ENCODE assay signal across 23 cellular contexts in genomic region chr1:231693361-231694080, GRCh38.
DNase-seq lines count a peak whose midpoint lies in the region; ATAC-seq and TF ChIP-seq lines count a peak whose summit lies in the region.
"Had no signal": no experiment of that assay in that cellular context is flagged by ENCODE, and none has a peak within 500 bp of the region (broad histone marks: within the 10 kb centered on the region; RNA-seq: fewer than 3 reads in every experiment).

No MANE protein-coding gene starts in this region.

- H3K9ac ChIP-seq in BLaER1 = no peak overlapping the region

- TF ChIP-seq CTCF in mucosa of descending colon (IDR thresholded peaks at IDR 0.05) (no peak), thyroid gland (IDR thresholded peaks at IDR 0.05) (no peak)

- H3K27ac Mint-ChIP-seq in activated naive CD4-positive, alpha-beta T cell treated with anti-CD3 and anti-CD28 coated beads, Interleukin-2, amount 50 U/mL, for 72 hours = no peak overlapping the region
- H3K27ac Mint-ChIP-seq: activated CD8-positive, alpha-beta T cell treated with anti-CD3 and anti-CD28 coated beads for 36 hours had no signal

- no peak overlapping the region for H3K4me3 ChIP-seq in BLaER1
- no peak overlapping the region for H3K4me3 ChIP-seq in mucosa of descending colon
- no peak overlapping the region for H3K4me3 ChIP-seq in thyroid gland (replicated peaks in 1 of 3)
- H3K4me3 ChIP-seq: adrenal gland, breast epithelium, pancreas, right lobe of liver, vagina had no signal

- no peaks in the 10 kb centered on the region for H3K27me3 ChIP-seq in BLaER1
- H3K27me3 ChIP-seq in thyroid gland = no peaks in the 10 kb centered on the region
- H3K27me3 ChIP-seq: adrenal gland, breast epithelium, pancreas, right lobe of liver, vagina had no signal

- H4K20me1 ChIP-seq in BLaER1 = no peaks in the 10 kb centered on the region

- H3K9me3 Mint-ChIP-seq in activated naive CD4-positive, alpha-beta T cell treated with anti-CD3 and anti-CD28 coated beads, Interleukin-2, amount 50 U/mL, for 72 hours = no peaks in the 10 kb centered on the region
- H3K9me3 Mint-ChIP-seq: activated CD8-positive, alpha-beta T cell treated with anti-CD3 and anti-CD28 coated beads for 36 hours; CD14-positive monocyte; nephron had no signal

- 91 to 96% methylated on average over 13 to 17 of the region's 18 CpGs for WGBS in thyroid gland, 2 donors

- H3K27ac ChIP-seq in BLaER1 (peak overlapping the region; percentile 70), angular gyrus (ENCODE audit: low read depth, low read length) (peak overlapping the region; percentile 9), thyroid gland (no peak overlapping the region)
- H3K27ac ChIP-seq: breast epithelium, pancreas, right lobe of liver, vagina had no signal

- H3K4me1 ChIP-seq in BLaER1 = peaks cover 34% of the 10 kb centered on the region
- no peaks in the 10 kb centered on the region for H3K4me1 ChIP-seq in mucosa of descending colon (ENCODE audit: low read depth)
- H3K4me1 ChIP-seq in thyroid gland = peaks cover 4 to 22% of the 10 kb centered on the region in 2 donors
- H3K4me1 ChIP-seq: breast epithelium, pancreas, right lobe of liver, vagina had no signal

- H3K36me3 ChIP-seq in BLaER1 (peaks cover 17% of the 10 kb centered on the region; the same call in 1 of the 2 replicates), mucosa of descending colon (ENCODE audit: low read depth) (no peaks in the 10 kb centered on the region), thyroid gland (no peaks in the 10 kb centered on the region)
- H3K36me3 ChIP-seq: adrenal gland, breast epithelium, pancreas, right lobe of liver, vagina had no signal

- intact Hi-C loops in mucosa of descending colon (cut with DNase I, micrococcal nuclease) (no loop called here), thyroid gland (cut with DNase I) (no loop called here)

- H3K9me3 ChIP-seq in BLaER1 = no peaks in the 10 kb centered on the region
- no peaks in the 10 kb centered on the region for H3K9me3 ChIP-seq in mucosa of descending colon
- no peaks in the 10 kb centered on the region for H3K9me3 ChIP-seq in thyroid gland
- H3K9me3 ChIP-seq: adrenal gland, breast epithelium, pancreas, right lobe of liver, vagina had no signal

- peaks cover 0 to 7% of the 10 kb centered on the region in 2 donors for H3K36me3 Mint-ChIP-seq in activated naive CD4-positive, alpha-beta T cell treated with anti-CD3 and anti-CD28 coated beads, Interleukin-2, amount 50 U/mL, for 72 hours

- no peak overlapping the region for H3K4me2 ChIP-seq in BLaER1

- DNase-seq in DMS79 treated with DMSO at 0.1 percent for 48 hours (lab: John Stamatoyannopoulos, UW) (peak; percentile 61), mucosa of descending colon (peak in 1 of 3 donors; percentile 48), thyroid gland (no peak), dedifferentiated amniotic fluid mesenchymal stem cell (ENCODE audit: extremely low spot score) (no peak)
- DNase-seq in activated naive CD4-positive, alpha-beta T cell treated with anti-CD3 and anti-CD28 coated beads, Interleukin-2, amount 50 U/mL, for 72 hours (ENCODE audit: low spot score in 2 of 2) = no peak
- DNase-seq: activated CD8-positive, alpha-beta T cell treated with anti-CD3 and anti-CD28 coated beads for 36 hours; activated gamma-delta T cell treated with Interleukin-2 at 50 U/mL for 16 hours; activated T-cell treated with anti-CD3 and anti-CD28 coated beads, Interleukin-2, amount 50 U/mL, for 1 hour; adrenal gland; GDM1; IMR-90; NCI-H1436; NCI-H226; right lobe of liver; stimulated activated CD4-positive, alpha-beta T cell treated with anti-CD3 and anti-CD28 coated beads, Interleukin-15, amount 100 ng/mL, for 24 hours had no signal

- TF ChIP-seq POLR2A in thyroid gland (IDR thresholded peaks at IDR 0.05) = no peak

- peak; percentile 59 for ATAC-seq in mucosa of descending colon
- no peak for ATAC-seq in activated naive CD4-positive, alpha-beta T cell treated with anti-CD3 and anti-CD28 coated beads, Interleukin-2, amount 50 U/mL, for 72 hours
- no peak for ATAC-seq in HG03354 (IDR thresholded peaks at IDR 0.05; ENCODE audit: poor library complexity, severe bottlenecking, unreplicated experiment)
- ATAC-seq: activated CD8-positive, alpha-beta T cell treated with anti-CD3 and anti-CD28 coated beads for 36 hours; pancreas had no signal

Comparison
In these comparisons a context has a peak if more than half of its experiments do, and no peak if none do; other contexts are left out.
1. H3K27ac ChIP-seq: peak in BLaER1 (single experiment) and angular gyrus (single experiment); none in thyroid gland (0 of 3).